Comparison of ENCODE assay signal across 1 cellular context in the genomic region with DNA sequence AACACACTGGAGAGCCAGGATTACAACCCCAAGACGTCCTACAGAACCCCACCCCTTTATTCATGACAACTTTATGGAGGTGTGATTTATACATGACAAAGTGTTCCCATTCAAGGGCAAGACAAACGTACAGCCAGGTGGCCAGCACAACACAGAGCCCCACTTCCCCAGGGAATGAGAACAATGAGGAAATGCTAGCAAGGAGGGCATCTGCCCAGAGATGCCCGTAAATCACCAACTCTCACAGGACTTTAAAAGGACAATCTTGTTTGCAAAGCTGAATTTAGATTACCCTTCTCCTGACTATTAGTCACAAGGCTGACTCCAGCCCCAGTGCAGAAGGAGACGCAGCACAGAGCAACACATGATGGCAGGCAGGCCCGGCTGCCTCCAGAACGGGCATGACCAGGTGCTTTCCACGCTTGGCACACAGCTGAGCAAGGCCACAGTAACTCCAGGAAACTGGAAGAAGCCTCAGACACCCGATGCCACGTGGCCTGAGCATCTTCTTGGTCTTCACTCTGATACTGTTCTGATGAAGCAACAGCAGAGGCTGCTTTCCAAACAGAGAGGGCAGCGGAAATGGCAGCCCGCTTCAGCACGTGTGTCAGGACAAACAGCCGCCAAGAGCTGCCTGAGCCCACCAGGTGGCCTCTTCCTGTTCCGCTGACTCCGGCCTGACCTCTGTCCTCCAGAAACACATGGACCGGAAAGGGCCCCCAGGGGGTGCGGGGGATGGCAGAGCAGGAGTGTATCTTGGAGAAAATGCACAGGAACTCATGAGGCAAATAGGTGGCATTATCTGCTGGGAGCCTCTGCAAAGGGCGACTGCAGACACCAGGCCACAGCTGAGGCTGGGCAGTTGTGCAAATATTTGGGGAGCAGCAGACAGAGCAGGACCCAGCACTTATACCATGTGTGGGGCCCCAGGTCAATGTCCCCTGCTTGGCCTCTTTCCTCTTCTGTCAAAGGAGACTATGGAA.
TF ChIP-seq lines count a peak whose summit lies in the region.

No MANE protein-coding gene starts in this region.

TF ChIP-seq in K562, 482 proteins besides CTCF, POLR2A, EP300 and RAD21 (continued from another document):
- TF ChIP-seq SAP30 (IDR thresholded peaks at IDR 0.05; ENCODE audit: borderline replicate concordance, insufficient read depth, low read depth, low read length, poor library complexity, severe bottlenecking) (peak; percentile 40), MAZ (CRISPR knock-in tag; conservative IDR thresholded peaks at IDR 0.05 in 1 of 2, IDR thresholded peaks at IDR 0.05 in 1 of 2) (peak; percentile 40 to 81; a peak in 3 of 4 replicates), BHLHE40 (IDR thresholded peaks at IDR 0.05; ENCODE audit: low read length) (peak; percentile 86), THRAP3 (IDR thresholded peaks at IDR 0.05; ENCODE audit: borderline replicate concordance) (no peak), HNRNPLL (IDR thresholded peaks at IDR 0.05; ENCODE audit: low read depth, low read length, poor library complexity, severe bottlenecking) (no peak), CBX3 (IDR thresholded peaks at IDR 0.05; ENCODE audit: borderline replicate concordance in 1 of 2, low read length in 2 of 2) (peak in 1 of 2 experiments; percentile 71; a peak in 1 of 3 replicates), TOE1 (IDR thresholded peaks at IDR 0.05; ENCODE audit: borderline replicate concordance) (0 out of 2 replicates have a peak, but pooled peaks have one; percentile 15), TOE1 (CRISPR knock-in tag; IDR thresholded peaks at IDR 0.05; ENCODE audit: borderline replicate concordance, low read depth) (no peak), MEF2A (IDR thresholded peaks at IDR 0.05; ENCODE audit: control insufficient read depth, low read depth, low read length) (peak; percentile 9; the same call in 1 of the 2 replicates), EHMT2 (IDR thresholded peaks at IDR 0.05) (0 out of 2 replicates have a peak, but pooled peaks have one; percentile 19), HNRNPUL1 (IDR thresholded peaks at IDR 0.05; ENCODE audit: low read length) (no peak), MAFF (IDR thresholded peaks at IDR 0.05; ENCODE audit: low read length) (no peak), ZBTB8A (IDR thresholded peaks at IDR 0.05; ENCODE audit: partially characterized antibody) (no peak)
- TF ChIP-seq, protein P1, sequence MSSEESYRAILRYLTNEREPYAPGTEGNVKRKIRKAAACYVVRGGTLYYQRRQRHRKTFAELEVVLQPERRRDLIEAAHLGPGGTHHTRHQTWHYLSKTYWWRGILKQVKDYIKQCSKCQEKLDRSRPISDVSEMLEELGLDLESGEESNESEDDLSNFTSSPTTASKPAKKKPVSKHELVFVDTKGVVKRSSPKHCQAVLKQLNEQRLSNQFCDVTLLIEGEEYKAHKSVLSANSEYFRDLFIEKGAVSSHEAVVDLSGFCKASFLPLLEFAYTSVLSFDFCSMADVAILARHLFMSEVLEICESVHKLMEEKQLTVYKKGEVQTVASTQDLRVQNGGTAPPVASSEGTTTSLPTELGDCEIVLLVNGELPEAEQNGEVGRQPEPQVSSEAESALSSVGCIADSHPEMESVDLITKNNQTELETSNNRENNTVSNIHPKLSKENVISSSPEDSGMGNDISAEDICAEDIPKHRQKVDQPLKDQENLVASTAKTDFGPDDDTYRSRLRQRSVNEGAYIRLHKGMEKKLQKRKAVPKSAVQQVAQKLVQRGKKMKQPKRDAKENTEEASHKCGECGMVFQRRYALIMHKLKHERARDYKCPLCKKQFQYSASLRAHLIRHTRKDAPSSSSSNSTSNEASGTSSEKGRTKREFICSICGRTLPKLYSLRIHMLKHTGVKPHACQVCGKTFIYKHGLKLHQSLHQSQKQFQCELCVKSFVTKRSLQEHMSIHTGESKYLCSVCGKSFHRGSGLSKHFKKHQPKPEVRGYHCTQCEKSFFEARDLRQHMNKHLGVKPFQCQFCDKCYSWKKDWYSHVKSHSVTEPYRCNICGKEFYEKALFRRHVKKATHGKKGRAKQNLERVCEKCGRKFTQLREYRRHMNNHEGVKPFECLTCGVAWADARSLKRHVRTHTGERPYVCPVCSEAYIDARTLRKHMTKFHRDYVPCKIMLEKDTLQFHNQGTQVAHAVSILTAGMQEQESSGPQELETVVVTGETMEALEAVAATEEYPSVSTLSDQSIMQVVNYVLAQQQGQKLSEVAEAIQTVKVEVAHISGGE (CRISPR knock-in tag; IDR thresholded peaks at IDR 0.05), result peak in 2 of 3 experiments; percentile 32 to 68; a peak in 2 of 6 replicates
- TF ChIP-seq, protein P2, sequence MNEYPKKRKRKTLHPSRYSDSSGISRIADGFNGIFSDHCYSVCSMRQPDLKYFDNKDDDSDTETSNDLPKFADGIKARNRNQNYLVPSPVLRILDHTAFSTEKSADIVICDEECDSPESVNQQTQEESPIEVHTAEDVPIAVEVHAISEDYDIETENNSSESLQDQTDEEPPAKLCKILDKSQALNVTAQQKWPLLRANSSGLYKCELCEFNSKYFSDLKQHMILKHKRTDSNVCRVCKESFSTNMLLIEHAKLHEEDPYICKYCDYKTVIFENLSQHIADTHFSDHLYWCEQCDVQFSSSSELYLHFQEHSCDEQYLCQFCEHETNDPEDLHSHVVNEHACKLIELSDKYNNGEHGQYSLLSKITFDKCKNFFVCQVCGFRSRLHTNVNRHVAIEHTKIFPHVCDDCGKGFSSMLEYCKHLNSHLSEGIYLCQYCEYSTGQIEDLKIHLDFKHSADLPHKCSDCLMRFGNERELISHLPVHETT (CRISPR knock-in tag; conservative IDR thresholded peaks at IDR 0.05 in 1 of 2, IDR thresholded peaks at IDR 0.05 in 1 of 2), result peak in 1 of 2 experiments; percentile 65; a peak in 2 of 4 replicates
- TF ChIP-seq, protein P3, sequence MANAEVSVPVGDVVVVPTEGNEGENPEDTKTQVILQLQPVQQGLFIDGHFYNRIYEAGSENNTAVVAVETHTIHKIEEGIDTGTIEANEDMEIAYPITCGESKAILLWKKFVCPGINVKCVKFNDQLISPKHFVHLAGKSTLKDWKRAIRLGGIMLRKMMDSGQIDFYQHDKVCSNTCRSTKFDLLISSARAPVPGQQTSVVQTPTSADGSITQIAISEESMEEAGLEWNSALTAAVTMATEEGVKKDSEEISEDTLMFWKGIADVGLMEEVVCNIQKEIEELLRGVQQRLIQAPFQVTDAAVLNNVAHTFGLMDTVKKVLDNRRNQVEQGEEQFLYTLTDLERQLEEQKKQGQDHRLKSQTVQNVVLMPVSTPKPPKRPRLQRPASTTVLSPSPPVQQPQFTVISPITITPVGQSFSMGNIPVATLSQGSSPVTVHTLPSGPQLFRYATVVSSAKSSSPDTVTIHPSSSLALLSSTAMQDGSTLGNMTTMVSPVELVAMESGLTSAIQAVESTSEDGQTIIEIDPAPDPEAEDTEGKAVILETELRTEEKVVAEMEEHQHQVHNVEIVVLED (CRISPR knock-in tag; IDR thresholded peaks at IDR 0.05), result no peak
- TF ChIP-seq, protein P4, sequence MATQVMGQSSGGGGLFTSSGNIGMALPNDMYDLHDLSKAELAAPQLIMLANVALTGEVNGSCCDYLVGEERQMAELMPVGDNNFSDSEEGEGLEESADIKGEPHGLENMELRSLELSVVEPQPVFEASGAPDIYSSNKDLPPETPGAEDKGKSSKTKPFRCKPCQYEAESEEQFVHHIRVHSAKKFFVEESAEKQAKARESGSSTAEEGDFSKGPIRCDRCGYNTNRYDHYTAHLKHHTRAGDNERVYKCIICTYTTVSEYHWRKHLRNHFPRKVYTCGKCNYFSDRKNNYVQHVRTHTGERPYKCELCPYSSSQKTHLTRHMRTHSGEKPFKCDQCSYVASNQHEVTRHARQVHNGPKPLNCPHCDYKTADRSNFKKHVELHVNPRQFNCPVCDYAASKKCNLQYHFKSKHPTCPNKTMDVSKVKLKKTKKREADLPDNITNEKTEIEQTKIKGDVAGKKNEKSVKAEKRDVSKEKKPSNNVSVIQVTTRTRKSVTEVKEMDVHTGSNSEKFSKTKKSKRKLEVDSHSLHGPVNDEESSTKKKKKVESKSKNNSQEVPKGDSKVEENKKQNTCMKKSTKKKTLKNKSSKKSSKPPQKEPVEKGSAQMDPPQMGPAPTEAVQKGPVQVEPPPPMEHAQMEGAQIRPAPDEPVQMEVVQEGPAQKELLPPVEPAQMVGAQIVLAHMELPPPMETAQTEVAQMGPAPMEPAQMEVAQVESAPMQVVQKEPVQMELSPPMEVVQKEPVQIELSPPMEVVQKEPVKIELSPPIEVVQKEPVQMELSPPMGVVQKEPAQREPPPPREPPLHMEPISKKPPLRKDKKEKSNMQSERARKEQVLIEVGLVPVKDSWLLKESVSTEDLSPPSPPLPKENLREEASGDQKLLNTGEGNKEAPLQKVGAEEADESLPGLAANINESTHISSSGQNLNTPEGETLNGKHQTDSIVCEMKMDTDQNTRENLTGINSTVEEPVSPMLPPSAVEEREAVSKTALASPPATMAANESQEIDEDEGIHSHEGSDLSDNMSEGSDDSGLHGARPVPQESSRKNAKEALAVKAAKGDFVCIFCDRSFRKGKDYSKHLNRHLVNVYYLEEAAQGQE (CRISPR knock-in tag; IDR thresholded peaks at IDR 0.05; ENCODE audit: low read depth), result 0 out of 2 replicates have a peak, but pooled peaks have one; percentile 40
- TF ChIP-seq, protein P5, sequence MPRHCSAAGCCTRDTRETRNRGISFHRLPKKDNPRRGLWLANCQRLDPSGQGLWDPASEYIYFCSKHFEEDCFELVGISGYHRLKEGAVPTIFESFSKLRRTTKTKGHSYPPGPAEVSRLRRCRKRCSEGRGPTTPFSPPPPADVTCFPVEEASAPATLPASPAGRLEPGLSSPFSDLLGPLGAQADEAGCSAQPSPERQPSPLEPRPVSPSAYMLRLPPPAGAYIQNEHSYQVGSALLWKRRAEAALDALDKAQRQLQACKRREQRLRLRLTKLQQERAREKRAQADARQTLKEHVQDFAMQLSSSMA (CRISPR knock-in tag; IDR thresholded peaks at IDR 0.05), result no peak
